In the genomic region with DNA sequence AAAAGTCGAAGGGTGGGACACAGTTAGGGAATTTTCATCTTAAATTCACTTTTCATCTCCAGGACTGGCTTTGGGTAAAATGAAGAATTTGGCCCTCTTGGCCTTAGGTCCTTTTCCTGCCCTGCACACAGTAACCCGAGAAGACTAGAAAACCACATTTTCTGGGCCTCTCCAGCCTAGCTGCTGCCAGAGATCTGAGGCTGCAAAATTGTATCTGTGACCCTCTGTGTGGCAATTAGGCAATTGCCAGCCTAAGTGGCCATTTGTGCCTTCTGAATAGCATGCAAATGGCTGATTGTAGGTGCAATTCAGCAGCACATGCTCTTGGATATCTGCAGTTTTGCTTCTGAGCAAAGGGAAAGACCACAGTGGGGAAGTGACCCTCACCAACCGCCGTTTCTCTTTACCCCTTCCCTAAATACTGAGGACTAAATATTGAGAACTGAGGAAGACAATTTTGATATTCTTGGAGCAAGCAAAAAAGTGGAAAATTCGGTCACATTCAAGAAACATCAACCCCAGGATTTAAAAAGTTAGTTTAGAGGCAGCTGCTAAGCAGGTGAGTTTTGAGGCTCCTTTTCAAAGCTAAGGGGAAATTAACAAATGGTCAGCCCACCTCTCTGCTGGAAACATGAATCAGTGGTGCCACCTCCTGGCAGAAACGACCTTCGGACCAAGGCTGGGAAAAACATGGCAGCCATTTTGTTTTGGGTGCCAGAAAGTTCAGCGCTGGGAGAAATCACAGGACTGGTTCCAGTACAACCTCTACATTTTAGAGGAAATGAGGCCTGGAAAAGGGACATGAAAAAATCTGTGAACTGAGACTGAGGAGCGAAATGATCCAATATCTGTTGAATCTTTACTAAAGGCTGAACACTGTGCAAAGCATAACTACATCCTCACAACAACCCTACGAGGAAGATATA, we compare ENCODE assay signal across 8 cellular contexts. TPM values are rescaled to one million over a fixed set of nuclear protein-coding genes. Genes with fewer than 3 reads are reported as not detected.
DNase-seq lines count a peak whose midpoint lies in the region; TF ChIP-seq lines count a peak whose summit lies in the region.

No MANE protein-coding gene starts in this region.

- no CpG with 5 or more reads among the region's 10 CpGs for WGBS in H9 (ENCODE audit: extremely low coverage, insufficient read length, low lambda C conversion rate)

- peaks cover 7% of the 10 kb centered on the region for H3K27me3 Mint-ChIP-seq in H9 (ENCODE audit: low read depth)

- H3K18ac ChIP-seq in H9 (ENCODE audit: insufficient read length, low read depth, low read length), result no peak overlapping the region

- TF ChIP-seq POLR2A in vagina (IDR thresholded peaks at IDR 0.05), result no peak

- H2BK120ac ChIP-seq in H9 (ENCODE audit: low read depth, low read length, poor library complexity, severe bottlenecking), result no peak overlapping the region

- H3K79me2 ChIP-seq in H9 (ENCODE audit: insufficient read depth, low read length), result no peaks in the 10 kb centered on the region
- H3K79me2 ChIP-seq in osteoblast (ENCODE audit: insufficient read depth, low read length), result no peaks in the 10 kb centered on the region

- no peak overlapping the region for H4K91ac ChIP-seq in H9 (ENCODE audit: insufficient read length, low read depth, low read length)

- H3K4me1 ChIP-seq in H9 (ENCODE audit: insufficient read depth, low read length), result peaks cover 4% of the 10 kb centered on the region; the same call in 1 of the 2 replicates
- H3K4me1 ChIP-seq in osteoblast (ENCODE audit: insufficient read depth, low read length), result peaks cover 8% of the 10 kb centered on the region
- H3K4me1 ChIP-seq in vagina, result no peaks in the 10 kb centered on the region

- H2BK15ac ChIP-seq in H9 (ENCODE audit: low read depth, low read length), result no peak overlapping the region

- peak overlapping the region; percentile 79 for H4K8ac ChIP-seq in H9 (replicated peaks; ENCODE audit: insufficient read length, low read depth, low read length)

- H3K27ac ChIP-seq in H9 (ENCODE audit: insufficient read length, low read depth, low read length) (no peak overlapping the region), osteoblast (ENCODE audit: low read depth, low read length) (no peak overlapping the region), vagina (no peak overlapping the region)

- intact Hi-C loops in vagina (cut with DNase I), result no loop called here

- no peak overlapping the region for H3T11ph ChIP-seq in H9 (ENCODE audit: low read length)

- H3K56ac ChIP-seq in H9 (ENCODE audit: insufficient read length, low read depth, low read length), result no peak overlapping the region

- no peak overlapping the region for H2BK5ac ChIP-seq in H9 (ENCODE audit: insufficient read length, low read length)

- peaks cover 4% of the 10 kb centered on the region for H3K9me3 ChIP-seq in H9 (ENCODE audit: control insufficient read depth, low read depth, low read length)
- H3K9me3 ChIP-seq in osteoblast (ENCODE audit: low read depth, low read length), result no peaks in the 10 kb centered on the region
- H3K9me3 ChIP-seq in vagina, result no peaks in the 10 kb centered on the region

- no peak overlapping the region for H3K9ac ChIP-seq in H9 (ENCODE audit: extremely low read depth, insufficient read length, low read length)

- H3K4me2 ChIP-seq in H9 (ENCODE audit: insufficient read depth, insufficient read length, low read length) (no peak overlapping the region), osteoblast (ENCODE audit: insufficient read depth, low read length) (no peak overlapping the region)

- peaks cover 0 to 4% (median 0%) of the 10 kb centered on the region in 3 experiments; a peak in 3 of 7 replicates for H3K36me3 Mint-ChIP-seq in H9 (ENCODE audit: insufficient read depth in 1 of 3, low read depth in 3 of 3)

- no peaks in the 10 kb centered on the region for H4K20me1 ChIP-seq in H9 (ENCODE audit: control insufficient read depth, insufficient read depth, insufficient read length)
- H4K20me1 ChIP-seq in osteoblast (ENCODE audit: insufficient read depth, low read length), result no peaks in the 10 kb centered on the region

- no peak overlapping the region for H2BK12ac ChIP-seq in H9 (ENCODE audit: insufficient read length, low read depth, low read length)

- no peak overlapping the region for H2AK5ac ChIP-seq in H9 (ENCODE audit: insufficient read length, low read length)

- no peaks in the 10 kb centered on the region for H3K36me3 ChIP-seq in osteoblast (ENCODE audit: insufficient read depth, low read length)
- no peaks in the 10 kb centered on the region for H3K36me3 ChIP-seq in vagina

- peaks cover 3 to 5% of the 10 kb centered on the region in 2 experiments for H3K9me3 Mint-ChIP-seq in H9

- peak; percentile 85 for TF ChIP-seq CTCF in H9 (conservative IDR thresholded peaks at IDR 0.05)
- peak; percentile 80 for TF ChIP-seq CTCF in osteoblast (IDR thresholded peaks at IDR 0.05; ENCODE audit: extremely low read depth, low read depth, low read length)
- TF ChIP-seq CTCF in vagina (IDR thresholded peaks at IDR 0.05), result peak in 1 of 3 experiments; percentile 30

- H3K23ac ChIP-seq in H9 (ENCODE audit: insufficient read length, low read depth, low read length), result no peak overlapping the region

- H3K4ac ChIP-seq in H9 (ENCODE audit: low read depth, low read length), result no peak overlapping the region; the same call in 1 of the 2 replicates

- H2AFZ ChIP-seq in H9 (ENCODE audit: low read length) (peak overlapping the region; percentile 99), osteoblast (ENCODE audit: low read length) (peak overlapping the region; percentile 92)

- no peak overlapping the region for H4K5ac ChIP-seq in H9 (ENCODE audit: insufficient read length, low read depth, low read length)

- no peak overlapping the region for H3K14ac ChIP-seq in H9 (ENCODE audit: insufficient read depth, low read length)

- H3K79me1 ChIP-seq in H9 (ENCODE audit: insufficient read depth, low read depth, low read length, poor library complexity, severe bottlenecking), result no peaks in the 10 kb centered on the region

- no peak overlapping the region for H2BK20ac ChIP-seq in H9 (ENCODE audit: low read depth, low read length, poor library complexity, severe bottlenecking)

- H3K4me3 Mint-ChIP-seq in H9, result no peak overlapping the region

- peak; percentile 44 for DNase-seq in NCI-H510A treated with DMSO at 0.1 percent for 48 hours (lab: John Stamatoyannopoulos, UW)
- no peak for DNase-seq in NCI-H510A (lab: John Stamatoyannopoulos, UW)
- peak; percentile 75 for DNase-seq in H9
- peak; percentile 15 for DNase-seq in NCI-H774 (lab: John Stamatoyannopoulos, UW)
- DNase-seq in ecto neural progenitor cell (ENCODE audit: low spot score), result peak; percentile 82
- peak; percentile 83 for DNase-seq in osteoblast (ENCODE audit: insufficient read length, low spot score, missing footprints)
- DNase-seq in vagina (ENCODE audit: extremely low spot score in 2 of 2), result no peak
- no peak for DNase-seq in DMS79 (lab: John Stamatoyannopoulos, UW)

- peaks cover 7 to 17% of the 10 kb centered on the region in 2 experiments for H3K4me1 Mint-ChIP-seq in H9

- no peak overlapping the region for H3K27ac Mint-ChIP-seq in H9

- H3K27me3 ChIP-seq in H9 (ENCODE audit: insufficient read depth, low read length), result no peaks in the 10 kb centered on the region
- H3K27me3 ChIP-seq in osteoblast (ENCODE audit: insufficient read depth, low read length), result no peaks in the 10 kb centered on the region
- H3K27me3 ChIP-seq in vagina, result no peaks in the 10 kb centered on the region

- H3K4me3 ChIP-seq in osteoblast (ENCODE audit: insufficient read depth, low read length) (no peak overlapping the region), vagina (no peak overlapping the region)

- H3K23me2 ChIP-seq in H9 (ENCODE audit: insufficient read length, low read depth, low read length, poor library complexity, severe bottlenecking), result no peaks in the 10 kb centered on the region

RNA-seq across cellular contexts. Expression of a gene that starts 56.6 kb away (rescaled TPM):
- total RNA-seq in H9 (2021) (4.4 and 5.7 TPM in 2 replicates), osteoblast (4.7 and 5.6 TPM in 2 replicates), vagina (5.2 TPM)

Comparison
In these comparisons a context has a peak if more than half of its experiments do, and no peak if none do; other contexts are left out.
1. DNase-seq: peak in NCI-H510A treated with DMSO at 0.1 percent for 48 hours (single experiment), H9 (single experiment), NCI-H774 (single experiment), ecto neural progenitor cell (single experiment) and osteoblast (single experiment); none in NCI-H510A (single experiment), vagina (0 of 2) and DMS79 (single experiment).